In genomic region chr4:153281476-153281875, GRCh38 we compare ENCODE assay signal across 21 cellular contexts.
"Had no signal": no experiment of that assay in that cellular context is flagged by ENCODE, and none has a peak within 500 bp of the region (broad histone marks: within the 10 kb centered on the region; RNA-seq: fewer than 3 reads in every experiment).

No MANE protein-coding gene starts in this region.

- H3K4me1 ChIP-seq: body of pancreas, prostate gland, uterus had no signal

- ATAC-seq: body of pancreas; naive thymus-derived CD8-positive, alpha-beta T cell; stimulated activated naive B cell treated with anti-CD40 and anti-IgM and Interleukin-4, amounts not matched to agents 10 μg/mL and 1 μg/mL and 100 μg/mL, for 72 hours had no signal

- H3K27ac Mint-ChIP-seq: activated naive CD4-positive, alpha-beta T cell treated with anti-CD3 and anti-CD28 coated beads, Interleukin-2, amount 50 U/mL, for 24 hours; dendritic cell treated with granulocyte-macrophage colony-stimulating factor and Interleukin-4, amounts not matched to agents 40 ng/mL and 50 ng/mL, for 4 days; immature natural killer cell; stimulated activated naive B cell treated with anti-CD40 and anti-IgM and Interleukin-4, amounts not matched to agents 10 μg/mL and 1 μg/mL and 100 μg/mL, for 72 hours had no signal

- H3K4me3 Mint-ChIP-seq: activated naive CD4-positive, alpha-beta T cell treated with anti-CD3 and anti-CD28 coated beads, Interleukin-2, amount 50 U/mL, for 24 hours; dendritic cell treated with granulocyte-macrophage colony-stimulating factor and Interleukin-4, amounts not matched to agents 40 ng/mL and 50 ng/mL, for 4 days; immature natural killer cell; naive thymus-derived CD8-positive, alpha-beta T cell; stimulated activated naive B cell treated with anti-CD40 and anti-IgM and Interleukin-4, amounts not matched to agents 10 μg/mL and 1 μg/mL and 100 μg/mL, for 72 hours had no signal

- DNase-seq: activated CD4-positive, alpha-beta T cell treated with anti-CD3 and anti-CD28 coated beads for 1 hour; activated gamma-delta T cell treated with Interleukin-2 at 50 U/mL for 16 hours; activated T-cell treated with anti-CD3 and anti-CD28 coated beads, Interleukin-2, amount 50 U/mL, for 1 hour; anterior cingulate cortex; body of pancreas; caudate nucleus; effector CD4-positive, alpha-beta T cell; glutamatergic neuron; immature natural killer cell; left ventricle myocardium inferior; naive thymus-derived CD8-positive, alpha-beta T cell; stimulated activated CD4-positive, alpha-beta T cell treated with anti-CD3 and anti-CD28 coated beads, Interleukin-2, amount 100 ng/mL, for 48 hours; stimulated activated CD8-positive, alpha-beta memory T cell treated with anti-CD3 and anti-CD28 coated beads, Interleukin-4, amount 100 ng/mL, for 48 hours; stimulated activated naive B cell treated with anti-CD40 and anti-IgM and Interleukin-4, amounts not matched to agents 10 μg/mL and 1 μg/mL and 100 μg/mL, for 72 hours; trophoblast cell; uterus; WERI-Rb-1 had no signal

- H3K27me3 ChIP-seq: body of pancreas, hepatocyte, uterus had no signal

- H3K4me1 Mint-ChIP-seq: immature natural killer cell had no signal

- H3K27ac ChIP-seq: body of pancreas, hepatocyte, left ventricle myocardium inferior, prostate gland, uterus, WERI-Rb-1 had no signal

- H3K36me3 ChIP-seq: prostate gland, uterus had no signal

- H3K27me3 Mint-ChIP-seq: activated naive CD4-positive, alpha-beta T cell treated with anti-CD3 and anti-CD28 coated beads, Interleukin-2, amount 50 U/mL, for 24 hours; dendritic cell treated with granulocyte-macrophage colony-stimulating factor and Interleukin-4, amounts not matched to agents 40 ng/mL and 50 ng/mL, for 4 days; naive thymus-derived CD8-positive, alpha-beta T cell; stimulated activated naive B cell treated with anti-CD40 and anti-IgM and Interleukin-4, amounts not matched to agents 10 μg/mL and 1 μg/mL and 100 μg/mL, for 72 hours had no signal

- H3K4me3 ChIP-seq: body of pancreas, hepatocyte, left ventricle myocardium inferior, prostate gland, uterus had no signal

- H3K9me3 ChIP-seq: body of pancreas, prostate gland, uterus had no signal

- H3K9me3 Mint-ChIP-seq: activated naive CD4-positive, alpha-beta T cell treated with anti-CD3 and anti-CD28 coated beads, Interleukin-2, amount 50 U/mL, for 24 hours; dendritic cell treated with granulocyte-macrophage colony-stimulating factor and Interleukin-4, amounts not matched to agents 40 ng/mL and 50 ng/mL, for 4 days had no signal
